In genomic region chr2:110853516-110853915, GRCh38 we compare ENCODE assay signal across 9 cellular contexts.
DNase-seq lines count a peak whose midpoint lies in the region; ATAC-seq and TF ChIP-seq lines count a peak whose summit lies in the region.
"Had no signal": no experiment of that assay in that cellular context is flagged by ENCODE, and none has a peak within 500 bp of the region (broad histone marks: within the 10 kb centered on the region; RNA-seq: fewer than 3 reads in every experiment).

No MANE protein-coding gene starts in this region.

- H3K4me3 ChIP-seq in MM.1S (ENCODE audit: low read length) (no peak overlapping the region), gastrocnemius medialis (no peak overlapping the region)
- H3K4me3 ChIP-seq: ascending aorta had no signal

- DNase-seq in NCI-H748 (lab: John Stamatoyannopoulos, UW; ENCODE audit: unreplicated experiment) (peak; percentile 39), NCI-H748 treated with DMSO at 0.1 percent for 48 hours (lab: John Stamatoyannopoulos, UW) (no peak), MM.1S (peak; percentile 32), fibroblast of peridontal ligament (ENCODE audit: extremely low read depth) (peak; percentile 3), gastrocnemius medialis (peak; percentile 33 to 39), islet precursor cell (no peak)
- DNase-seq in activated CD4-positive, alpha-beta memory T cell treated with anti-CD3 and anti-CD28 coated beads for 36 hours, result peak; percentile 72

- H3K27me3 ChIP-seq in MM.1S (replicated peaks; ENCODE audit: insufficient read depth, low read length) (no peaks in the 10 kb centered on the region), gastrocnemius medialis (peaks cover 0 to 9% (median 0%) of the 10 kb centered on the region in 3 donors)
- H3K27me3 ChIP-seq: ascending aorta had no signal

- H3K27ac Mint-ChIP-seq in activated CD4-positive, alpha-beta memory T cell treated with anti-CD3 and anti-CD28 coated beads for 36 hours, result no peak overlapping the region

- ATAC-seq in gastrocnemius medialis, result peak; percentile 77 to 85
- ATAC-seq in HG02852 (IDR thresholded peaks at IDR 0.05; ENCODE audit: unreplicated experiment), result no peak

- H3K9me3 ChIP-seq in MM.1S (replicated peaks; ENCODE audit: insufficient read depth, low read length), result no peaks in the 10 kb centered on the region
- no peaks in the 10 kb centered on the region for H3K9me3 ChIP-seq in gastrocnemius medialis
- H3K9me3 ChIP-seq: ascending aorta had no signal

- TF ChIP-seq POLR2A in gastrocnemius medialis (IDR thresholded peaks at IDR 0.05), result no peak

- peaks cover 9% of the 10 kb centered on the region for H3F3A ChIP-seq in MM.1S (ENCODE audit: insufficient read depth, low read length)

- TF ChIP-seq CTCF in MM.1S (IDR thresholded peaks at IDR 0.05; ENCODE audit: low read length), result peak; percentile 61
- TF ChIP-seq CTCF in gastrocnemius medialis (IDR thresholded peaks at IDR 0.05 in 4 of 5, conservative IDR thresholded peaks at IDR 0.05 in 1 of 5), result peak in 4 of 5 experiments; percentile 38 to 63 (median 44)

- no peak overlapping the region for H3K9ac ChIP-seq in MM.1S (ENCODE audit: low read length)

- no peak overlapping the region for H3K4me2 ChIP-seq in MM.1S (ENCODE audit: low read depth, low read length)

- H3K36me3 ChIP-seq in MM.1S (replicated peaks; ENCODE audit: insufficient read depth, low read length) (no peaks in the 10 kb centered on the region), gastrocnemius medialis (no peaks in the 10 kb centered on the region)
- H3K36me3 ChIP-seq: ascending aorta had no signal

- no peaks in the 10 kb centered on the region for H3K9me3 Mint-ChIP-seq in activated CD4-positive, alpha-beta memory T cell treated with anti-CD3 and anti-CD28 coated beads for 36 hours

- H3K9me2 ChIP-seq in MM.1S (replicated peaks; ENCODE audit: insufficient read depth, low read length), result no peaks in the 10 kb centered on the region

- CTCF ChIA-PET in activated CD4-positive, alpha-beta memory T cell treated with anti-CD3 and anti-CD28 coated beads for 36 hours (lab: Charles Lee), result interaction anchor here (0.6 to 4.4 kb wide), 13 partner anchors 9 to 190 kb away, joined by 3 to 32 read pairs (median 4); no protein-coding TSS in a partner anchor

- H3K4me3 Mint-ChIP-seq in activated CD4-positive, alpha-beta memory T cell treated with anti-CD3 and anti-CD28 coated beads for 36 hours, result no peak overlapping the region

- POLR2A ChIA-PET in activated CD4-positive, alpha-beta memory T cell treated with anti-CD3 and anti-CD28 coated beads for 36 hours (lab: Charles Lee), result interaction anchor here (1.3 kb wide), 1 partner anchor 10 kb away, joined by 3 read pairs; no protein-coding TSS in a partner anchor

- H3K27ac ChIP-seq in MM.1S (ENCODE audit: low read length), result no peak overlapping the region
- H3K27ac ChIP-seq in gastrocnemius medialis, result no peak overlapping the region
- H3K27ac ChIP-seq: ascending aorta had no signal

- H2AFZ ChIP-seq in MM.1S (ENCODE audit: low read length), result no peak overlapping the region

- H3K36me3 Mint-ChIP-seq in activated CD4-positive, alpha-beta memory T cell treated with anti-CD3 and anti-CD28 coated beads for 36 hours, result no peaks in the 10 kb centered on the region

- peaks cover 12% of the 10 kb centered on the region for H3K4me1 ChIP-seq in MM.1S (ENCODE audit: low read length)
- H3K4me1 ChIP-seq in gastrocnemius medialis, result no peaks in the 10 kb centered on the region
- H3K4me1 ChIP-seq: ascending aorta had no signal

- no peaks in the 10 kb centered on the region for H3K79me2 ChIP-seq in MM.1S (ENCODE audit: low read length)

- peaks cover 46% of the 10 kb centered on the region for H3K4me1 Mint-ChIP-seq in activated CD4-positive, alpha-beta memory T cell treated with anti-CD3 and anti-CD28 coated beads for 36 hours (ENCODE audit: low read depth)

- intact Hi-C loops in activated CD4-positive, alpha-beta memory T cell treated with anti-CD3 and anti-CD28 coated beads for 36 hours (cut with micrococcal nuclease), result loop anchor here (1.0 kb wide), 1 partner anchor 42 kb away; no protein-coding TSS in a partner anchor
- intact Hi-C loops in gastrocnemius medialis (cut with DNase I; ENCODE audit: low total_unique reads), result loop anchor here (1.0 kb wide), 1 partner anchor 42 kb away; no protein-coding TSS in a partner anchor

- peaks cover 39% of the 10 kb centered on the region for H3K27me3 Mint-ChIP-seq in activated CD4-positive, alpha-beta memory T cell treated with anti-CD3 and anti-CD28 coated beads for 36 hours

- H4K20me1 ChIP-seq in MM.1S (ENCODE audit: insufficient read depth, low read length), result no peaks in the 10 kb centered on the region

- in situ Hi-C loops in gastrocnemius medialis (cut with MboI; ENCODE audit: low sequenced_read_pairs in 4 of 4), result no loop called here

Comparison
In these comparisons a context has a peak if more than half of its experiments do, and no peak if none do; other contexts are left out.
1. DNase-seq: peak in NCI-H748 (single experiment), MM.1S (single experiment), activated CD4-positive, alpha-beta memory T cell treated with anti-CD3 and anti-CD28 coated beads for 36 hours (single experiment), fibroblast of peridontal ligament (single experiment) and gastrocnemius medialis (2 of 2); none in NCI-H748 treated with DMSO at 0.1 percent for 48 hours (single experiment) and islet precursor cell (single experiment).